ENCODE assay signal across 16 cellular contexts in genomic region chr10:46006219-46006618, GRCh38. TPM values are rescaled to one million over a fixed set of nuclear protein-coding genes. Genes with fewer than 3 reads are reported as not detected.
DNase-seq lines count a peak whose midpoint lies in the region; ATAC-seq and TF ChIP-seq lines count a peak whose summit lies in the region.
"Had no signal": no experiment of that assay in that cellular context is flagged by ENCODE, and none has a peak within 500 bp of the region (broad histone marks: within the 10 kb centered on the region; RNA-seq: fewer than 3 reads in every experiment).

No MANE protein-coding gene starts in this region.

- no peak overlapping the region for H2AFZ ChIP-seq in ACC112 (ENCODE audit: low read length, unreplicated experiment)

- H3K4me1 Mint-ChIP-seq in activated T-helper 17 cell treated with anti-CD3 and anti-CD28 coated beads, Interleukin-2, amount 50 U/mL, for 72 hours, result no peaks in the 10 kb centered on the region
- peaks cover 28% of the 10 kb centered on the region for H3K4me1 Mint-ChIP-seq in CD14-positive monocyte

- no peak for ATAC-seq in activated T-helper 17 cell treated with anti-CD3 and anti-CD28 coated beads, Interleukin-2, amount 50 U/mL, for 72 hours (replicated peaks)
- no peak for ATAC-seq in GM21381 (IDR thresholded peaks at IDR 0.05; ENCODE audit: unreplicated experiment)
- ATAC-seq: mucosa of descending colon had no signal

- H3K27me3 Mint-ChIP-seq in activated T-helper 17 cell treated with anti-CD3 and anti-CD28 coated beads, Interleukin-2, amount 50 U/mL, for 72 hours, result no peaks in the 10 kb centered on the region
- H3K27me3 Mint-ChIP-seq in CD14-positive monocyte (ENCODE audit: low read depth in 3 of 3), result no peaks in the 10 kb centered on the region

- H3K9me3 Mint-ChIP-seq in activated T-helper 17 cell treated with anti-CD3 and anti-CD28 coated beads, Interleukin-2, amount 50 U/mL, for 72 hours, result no peaks in the 10 kb centered on the region
- no peaks in the 10 kb centered on the region for H3K9me3 Mint-ChIP-seq in CD14-positive monocyte

- peaks cover 16% of the 10 kb centered on the region for H3K4me1 ChIP-seq in ACC112 (ENCODE audit: control insufficient read depth, insufficient read depth, low read length, unreplicated experiment)

- peak overlapping the region; percentile 54 for H3K27ac Mint-ChIP-seq in activated T-helper 17 cell treated with anti-CD3 and anti-CD28 coated beads, Interleukin-2, amount 50 U/mL, for 72 hours
- peak overlapping the region in 1 of 7 donors; percentile 27 for H3K27ac Mint-ChIP-seq in CD14-positive monocyte

- H3K36me3 ChIP-seq in ACC112 (ENCODE audit: insufficient read depth, low read length), result peaks cover 43% of the 10 kb centered on the region

- no peak overlapping the region for H3K4me3 Mint-ChIP-seq in activated T-helper 17 cell treated with anti-CD3 and anti-CD28 coated beads, Interleukin-2, amount 50 U/mL, for 72 hours
- no peak overlapping the region for H3K4me3 Mint-ChIP-seq in CD14-positive monocyte

- H3K27ac ChIP-seq in ACC112 (ENCODE audit: low read depth, low read length), result peak overlapping the region; percentile 44

- H3K27me3 ChIP-seq in ACC112 (ENCODE audit: insufficient read depth, low read length), result no peaks in the 10 kb centered on the region

- DNase-seq in Daoy (ENCODE audit: low read depth) (peak; percentile 17), foreskin fibroblast (peak; percentile 44 to 68), SKM-1 treated with dmso at 0.1 percent for 144 hours (lab: John Stamatoyannopoulos, UW; ENCODE audit: unreplicated experiment) (no peak), cerebellum (ENCODE audit: low spot score) (no peak), CD14-positive monocyte (ENCODE audit: low spot score) (no peak)
- DNase-seq: DMS79 treated with DMSO at 0.1 percent for 48 hours, mucosa of descending colon, NCI-H1694 had no signal

- no peak for TF ChIP-seq CTCF in foreskin fibroblast (IDR thresholded peaks at IDR 0.05; ENCODE audit: low read depth, low read length)
- TF ChIP-seq CTCF in CD14-positive monocyte (IDR thresholded peaks at IDR 0.05), result no peak

- no peak overlapping the region for H3K4me3 ChIP-seq in ACC112 (ENCODE audit: low read depth, low read length)
- H3K4me3 ChIP-seq in foreskin fibroblast (ENCODE audit: low read depth in 1 of 2, low read length in 2 of 2), result no peak overlapping the region
- H3K4me3 ChIP-seq: mucosa of descending colon had no signal

- H3K36me3 Mint-ChIP-seq in activated T-helper 17 cell treated with anti-CD3 and anti-CD28 coated beads, Interleukin-2, amount 50 U/mL, for 72 hours (ENCODE audit: low read depth), result peaks cover 100% of the 10 kb centered on the region
- H3K36me3 Mint-ChIP-seq in CD14-positive monocyte, result peaks cover 76 to 95% of the 10 kb centered on the region in 2 donors

- intact Hi-C loops in CD14-positive monocyte (cut with micrococcal nuclease), result no loop called here

- no peaks in the 10 kb centered on the region for H3K79me2 ChIP-seq in ACC112 (ENCODE audit: control insufficient read depth, insufficient read depth, low read length, unreplicated experiment)

RNA-seq across cellular contexts. Expression of gene NCOA4, which starts 24.2 kb away (rescaled TPM):
- total RNA-seq in Daoy (2014; rRNA removed; shearing (Covaris generic)), result 92.4 and 101 TPM in 2 replicates
- 100 to 1,000 TPM in 1 of 2 donors, 10 to 100 TPM in 1; 74.0 to 114 TPM for total RNA-seq in activated T-helper 17 cell treated with anti-CD3 and anti-CD28 coated beads, Interleukin-2, amount 50 U/mL, for 72 hours
- 128 TPM for total RNA-seq in cerebellum
- polyA plus RNA-seq in CD14-positive monocyte, result 100 to 1,000 TPM; 784 to 853 TPM

RNA-seq across cellular contexts. Expression of gene TIMM23, which starts 33.9 kb away (rescaled TPM):
- total RNA-seq in Daoy (2014; rRNA removed; shearing (Covaris generic)), result 113 and 127 TPM in 2 replicates
- total RNA-seq in activated T-helper 17 cell treated with anti-CD3 and anti-CD28 coated beads, Interleukin-2, amount 50 U/mL, for 72 hours, result 10 to 100 TPM; 32.0 to 86.0 TPM
- 35.7 TPM for total RNA-seq in cerebellum
- polyA plus RNA-seq in CD14-positive monocyte, result 10 to 100 TPM; 71.2 to 72.1 TPM

RNA-seq across cellular contexts. Expression of gene MSMB, which starts 39.9 kb away (rescaled TPM):
- total RNA-seq in Daoy (2014; rRNA removed; shearing (Covaris generic)), result not detected in 2 replicates
- not detected for total RNA-seq in activated T-helper 17 cell treated with anti-CD3 and anti-CD28 coated beads, Interleukin-2, amount 50 U/mL, for 72 hours
- not detected for total RNA-seq in cerebellum
- not detected for polyA plus RNA-seq in CD14-positive monocyte
- total RNA-seq: dermis microvascular lymphatic vessel endothelial cell, HT-29, mucosa of descending colon, OCI-LY7, skeletal muscle tissue, urinary bladder had no signal

Comparison
In these comparisons a context has a peak if more than half of its experiments do, and no peak if none do; other contexts are left out.
1. DNase-seq: peak in Daoy (single experiment) and foreskin fibroblast (2 of 2); none in SKM-1 treated with dmso at 0.1 percent for 144 hours (single experiment), cerebellum (single experiment) and CD14-positive monocyte (single experiment).